Comparison of ENCODE assay signal across 1 cellular context in the genomic region with DNA sequence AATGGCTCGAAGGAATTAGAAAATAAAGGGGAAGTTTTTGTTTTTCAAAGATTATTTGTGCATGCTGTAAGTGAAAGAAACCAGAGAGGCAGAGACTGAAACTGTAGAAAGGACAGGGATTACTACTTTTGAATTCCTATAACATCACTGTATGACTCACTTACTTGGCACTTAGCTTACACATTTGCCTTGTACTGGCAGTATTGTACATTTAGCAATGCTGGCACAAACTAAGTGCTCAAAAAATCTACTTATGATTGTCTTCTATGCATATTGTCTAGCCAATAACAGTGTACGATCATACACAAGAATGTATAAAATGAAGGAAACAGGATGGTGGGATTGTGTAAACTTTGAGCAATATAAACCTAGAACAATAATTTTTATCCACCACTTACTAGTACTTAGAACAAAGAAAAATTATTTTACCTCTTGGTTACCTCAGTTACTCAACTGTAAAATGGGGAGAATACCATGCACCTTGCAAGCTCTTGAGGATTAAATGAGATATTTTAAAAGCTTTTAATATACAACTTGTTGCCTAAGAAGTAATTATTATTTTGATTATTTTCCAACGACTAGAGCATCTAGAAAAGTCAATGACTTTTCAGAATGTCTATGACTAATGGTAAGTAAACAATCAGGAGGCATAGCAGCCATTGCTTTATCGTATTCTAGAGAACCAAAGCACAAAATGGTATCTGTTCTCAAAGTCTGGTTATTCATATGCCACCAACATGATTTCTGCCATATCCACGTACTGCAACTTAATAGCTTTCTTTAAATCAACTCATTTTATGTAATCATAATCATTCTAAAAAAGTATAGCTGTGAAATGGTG.
A peak's percentile ranks its signal among the peaks of the same experiment; 100 is the strongest.
TF ChIP-seq lines count a peak whose summit lies in the region.

No MANE protein-coding gene starts in this region.

TF ChIP-seq in HepG2, 621 proteins besides CTCF, POLR2A, EP300 and RAD21 (continued from another document):
- TF ChIP-seq MXI1 (IDR thresholded peaks at IDR 0.05; ENCODE audit: borderline replicate concordance, low read depth, low read length): no peak
- peak; percentile 51; the same call in 1 of the 2 replicates for TF ChIP-seq ZNF629 (CRISPR knock-in tag; conservative IDR thresholded peaks at IDR 0.05)
- no peak for TF ChIP-seq CHD4 (IDR thresholded peaks at IDR 0.05; ENCODE audit: borderline replicate concordance, low read length)
- no peak for TF ChIP-seq FLYWCH1 (CRISPR knock-in tag; IDR thresholded peaks at IDR 0.05)
- no peak for TF ChIP-seq ARNTL (CRISPR knock-in tag; IDR thresholded peaks at IDR 0.05)
- TF ChIP-seq PHB2 (IDR thresholded peaks at IDR 0.05; ENCODE audit: partially characterized antibody): no peak
- no peak for TF ChIP-seq CBX2 (IDR thresholded peaks at IDR 0.05; ENCODE audit: low read depth, low read length)
- TF ChIP-seq CBX2 (CRISPR knock-in tag; IDR thresholded peaks at IDR 0.05; ENCODE audit: low read depth): no peak
- TF ChIP-seq, protein P1, sequence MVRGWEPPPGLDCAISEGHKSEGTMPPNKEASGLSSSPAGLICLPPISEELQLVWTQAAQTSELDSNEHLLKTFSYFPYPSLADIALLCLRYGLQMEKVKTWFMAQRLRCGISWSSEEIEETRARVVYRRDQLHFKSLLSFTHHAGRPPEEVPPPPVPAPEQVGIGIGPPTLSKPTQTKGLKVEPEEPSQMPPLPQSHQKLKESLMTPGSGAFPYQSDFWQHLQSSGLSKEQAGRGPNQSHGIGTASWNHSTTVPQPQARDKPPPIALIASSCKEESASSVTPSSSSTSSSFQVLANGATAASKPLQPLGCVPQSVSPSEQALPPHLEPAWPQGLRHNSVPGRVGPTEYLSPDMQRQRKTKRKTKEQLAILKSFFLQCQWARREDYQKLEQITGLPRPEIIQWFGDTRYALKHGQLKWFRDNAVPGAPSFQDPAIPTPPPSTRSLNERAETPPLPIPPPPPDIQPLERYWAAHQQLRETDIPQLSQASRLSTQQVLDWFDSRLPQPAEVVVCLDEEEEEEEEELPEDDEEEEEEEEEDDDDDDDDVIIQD (CRISPR knock-in tag; IDR thresholded peaks at IDR 0.05; ENCODE audit: low read depth): 0 out of 2 replicates have a peak, but pooled peaks have one; percentile 20
- TF ChIP-seq MAFK (conservative IDR thresholded peaks at IDR 0.05 in 1 of 2, IDR thresholded peaks at IDR 0.05 in 1 of 2; ENCODE audit: low read length in 2 of 2): no peak
- TF ChIP-seq, protein P2, sequence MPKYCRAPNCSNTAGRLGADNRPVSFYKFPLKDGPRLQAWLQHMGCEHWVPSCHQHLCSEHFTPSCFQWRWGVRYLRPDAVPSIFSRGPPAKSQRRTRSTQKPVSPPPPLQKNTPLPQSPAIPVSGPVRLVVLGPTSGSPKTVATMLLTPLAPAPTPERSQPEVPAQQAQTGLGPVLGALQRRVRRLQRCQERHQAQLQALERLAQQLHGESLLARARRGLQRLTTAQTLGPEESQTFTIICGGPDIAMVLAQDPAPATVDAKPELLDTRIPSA (CRISPR knock-in tag; IDR thresholded peaks at IDR 0.05; ENCODE audit: borderline replicate concordance): no peak
- no peak for TF ChIP-seq GABPA (IDR thresholded peaks at IDR 0.05; ENCODE audit: low read depth, low read length)
- TF ChIP-seq GABPA (CRISPR knock-in tag; IDR thresholded peaks at IDR 0.05; ENCODE audit: low read depth): no peak
- TF ChIP-seq, protein P3, sequence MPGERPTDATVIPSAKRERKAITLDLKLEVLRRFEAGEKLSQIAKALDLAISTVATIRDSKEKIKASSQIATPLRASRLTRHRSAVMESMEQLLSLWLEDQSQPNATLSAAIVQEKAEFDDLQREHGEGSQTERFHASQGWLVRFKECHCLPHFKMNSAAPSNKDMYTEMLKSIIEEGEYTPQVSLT (CRISPR knock-in tag; IDR thresholded peaks at IDR 0.05; ENCODE audit: borderline replicate concordance, low read depth): no peak
- no peak for TF ChIP-seq SRSF1 (optimal IDR thresholded peaks at IDR 0.05; ENCODE audit: low read depth, low read length)
